Comparison of ENCODE assay signal across 1 cellular context in the genomic region with DNA sequence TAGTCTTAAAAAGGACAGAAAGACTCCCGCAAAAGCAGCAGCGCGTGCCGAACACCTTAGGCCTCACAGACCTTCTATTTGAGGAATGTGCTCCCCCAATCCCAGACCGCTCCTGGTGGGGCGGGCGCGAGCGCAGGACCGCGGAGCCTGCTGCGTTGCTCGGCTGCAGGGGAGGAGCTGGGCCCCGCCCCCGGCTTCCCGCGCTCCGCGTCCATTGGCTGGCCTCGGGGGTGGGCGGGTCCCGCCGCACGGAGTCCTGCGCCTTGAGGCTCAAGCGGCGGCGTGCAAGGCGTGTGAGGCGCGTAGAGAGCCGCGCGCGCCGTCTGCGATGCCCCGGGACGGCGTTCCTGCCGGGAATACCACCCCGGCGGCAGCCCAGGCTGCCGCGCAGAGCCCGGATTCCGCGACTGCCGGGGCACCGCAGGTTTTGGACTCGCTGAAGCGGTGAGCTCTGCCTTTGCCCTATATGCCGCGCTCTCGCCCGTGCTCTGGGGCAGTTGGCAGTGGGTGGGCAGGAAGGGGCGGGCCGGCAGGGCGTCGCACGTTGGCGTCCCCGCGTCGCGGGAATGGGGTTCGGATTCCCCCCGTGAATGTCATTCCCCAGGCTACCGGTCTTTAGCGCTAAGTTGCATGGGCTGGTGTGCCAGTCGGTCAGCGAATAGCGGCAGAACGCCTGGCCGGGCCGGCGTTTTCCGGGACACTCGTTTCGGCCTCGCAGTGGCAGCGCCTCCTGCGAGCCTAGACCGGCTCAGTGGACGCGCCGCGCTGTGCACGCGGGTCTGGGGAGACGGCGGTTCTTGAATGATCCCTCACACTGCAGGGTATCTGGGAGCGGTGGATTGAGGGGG.
TF ChIP-seq lines count a peak whose summit lies in the region.

No MANE protein-coding gene starts in this region.

TF ChIP-seq in HepG2, 621 proteins besides CTCF, POLR2A, EP300 and RAD21 (continued from another document and continues in another):
- TF ChIP-seq FOXJ3 (CRISPR knock-in tag; IDR thresholded peaks at IDR 0.05; ENCODE audit: borderline replicate concordance) (no peak), NR2F1 (CRISPR knock-in tag; IDR thresholded peaks at IDR 0.05) (no peak), JARID2 (CRISPR knock-in tag; IDR thresholded peaks at IDR 0.05; ENCODE audit: insufficient replicate concordance) (no peak), ATF7-NPFF (CRISPR knock-in tag; IDR thresholded peaks at IDR 0.05; ENCODE audit: low read depth) (peak; percentile 97), ZFP36L1 (CRISPR knock-in tag; IDR thresholded peaks at IDR 0.05) (0 out of 2 replicates have a peak, but pooled peaks have one; percentile 69), ZSCAN30 (CRISPR knock-in tag; IDR thresholded peaks at IDR 0.05) (no peak), ZNF317 (CRISPR knock-in tag; IDR thresholded peaks at IDR 0.05) (0 out of 2 replicates have a peak, but pooled peaks have one; percentile 27), SOX5 (CRISPR knock-in tag; IDR thresholded peaks at IDR 0.05; ENCODE audit: borderline replicate concordance) (0 out of 2 replicates have a peak, but pooled peaks have one; percentile 7), ZNF879 (CRISPR knock-in tag; IDR thresholded peaks at IDR 0.05) (no peak), MYNN (CRISPR knock-in tag; IDR thresholded peaks at IDR 0.05; ENCODE audit: low read depth) (no peak), ZBTB26 (CRISPR knock-in tag; IDR thresholded peaks at IDR 0.05; ENCODE audit: borderline replicate concordance) (no peak), ZNF788 (CRISPR knock-in tag; IDR thresholded peaks at IDR 0.05; ENCODE audit: borderline replicate concordance) (no peak), TBX3 (IDR thresholded peaks at IDR 0.05; ENCODE audit: borderline replicate concordance) (no peak), CAMTA2 (CRISPR knock-in tag; IDR thresholded peaks at IDR 0.05; ENCODE audit: borderline replicate concordance) (0 out of 2 replicates have a peak, but pooled peaks have one; percentile 32), DPF2 (CRISPR knock-in tag; IDR thresholded peaks at IDR 0.05; ENCODE audit: borderline replicate concordance, low read depth) (no peak), ARNTL (CRISPR knock-in tag; IDR thresholded peaks at IDR 0.05) (0 out of 2 replicates have a peak, but pooled peaks have one; percentile 55), ZNF354B (CRISPR knock-in tag; IDR thresholded peaks at IDR 0.05) (no peak), ELF3 (CRISPR knock-in tag; IDR thresholded peaks at IDR 0.05) (peak; percentile 32; the same call in 1 of the 2 replicates), SNAPC2 (CRISPR knock-in tag; IDR thresholded peaks at IDR 0.05) (peak; percentile 94; the same call in 1 of the 2 replicates), ZIK1 (CRISPR knock-in tag; IDR thresholded peaks at IDR 0.05; ENCODE audit: borderline replicate concordance, low read depth) (peak; percentile 85; the same call in 1 of the 2 replicates), ZFP37 (CRISPR knock-in tag; IDR thresholded peaks at IDR 0.05; ENCODE audit: borderline replicate concordance) (peak; percentile 50; the same call in 1 of the 2 replicates), ZFP1 (CRISPR knock-in tag; IDR thresholded peaks at IDR 0.05) (no peak), KDM4B (CRISPR knock-in tag; IDR thresholded peaks at IDR 0.05) (no peak), GABPB1 (CRISPR knock-in tag; IDR thresholded peaks at IDR 0.05) (peak; percentile 71; the same call in 1 of the 2 replicates), ZNF878 (CRISPR knock-in tag; IDR thresholded peaks at IDR 0.05) (peak; percentile 89; the same call in 1 of the 2 replicates), PHF8 (CRISPR knock-in tag; IDR thresholded peaks at IDR 0.05) (no peak; the same call in 1 of the 2 replicates), NFIC (IDR thresholded peaks at IDR 0.05; ENCODE audit: low read length) (no peak), KLF16 (CRISPR knock-in tag; IDR thresholded peaks at IDR 0.05) (peak in 1 of 2 experiments; percentile 77; a peak in 1 of 4 replicates), ZNF629 (CRISPR knock-in tag; conservative IDR thresholded peaks at IDR 0.05) (no peak), ASH2L (IDR thresholded peaks at IDR 0.05; ENCODE audit: insufficient read length, low read depth, low read length) (no peak), ZNF138 (CRISPR knock-in tag; IDR thresholded peaks at IDR 0.05; ENCODE audit: low read depth) (peak; percentile 84), HIC2 (CRISPR knock-in tag; IDR thresholded peaks at IDR 0.05; ENCODE audit: low read depth) (0 out of 2 replicates have a peak, but pooled peaks have one; percentile 29), RARA (CRISPR knock-in tag; IDR thresholded peaks at IDR 0.05) (peak; percentile 28; the same call in 1 of the 2 replicates), ZNF546 (CRISPR knock-in tag; conservative IDR thresholded peaks at IDR 0.05) (peak; percentile 88; the same call in 1 of the 2 replicates), ZBTB38 (CRISPR knock-in tag; IDR thresholded peaks at IDR 0.05) (peak; percentile 66; the same call in 1 of the 2 replicates), GMEB1 (CRISPR knock-in tag; IDR thresholded peaks at IDR 0.05; ENCODE audit: borderline replicate concordance) (peak; percentile 66; the same call in 1 of the 2 replicates), ZNF784 (CRISPR knock-in tag; IDR thresholded peaks at IDR 0.05; ENCODE audit: borderline replicate concordance) (peak; percentile 93)
- TF ChIP-seq, protein P1, sequence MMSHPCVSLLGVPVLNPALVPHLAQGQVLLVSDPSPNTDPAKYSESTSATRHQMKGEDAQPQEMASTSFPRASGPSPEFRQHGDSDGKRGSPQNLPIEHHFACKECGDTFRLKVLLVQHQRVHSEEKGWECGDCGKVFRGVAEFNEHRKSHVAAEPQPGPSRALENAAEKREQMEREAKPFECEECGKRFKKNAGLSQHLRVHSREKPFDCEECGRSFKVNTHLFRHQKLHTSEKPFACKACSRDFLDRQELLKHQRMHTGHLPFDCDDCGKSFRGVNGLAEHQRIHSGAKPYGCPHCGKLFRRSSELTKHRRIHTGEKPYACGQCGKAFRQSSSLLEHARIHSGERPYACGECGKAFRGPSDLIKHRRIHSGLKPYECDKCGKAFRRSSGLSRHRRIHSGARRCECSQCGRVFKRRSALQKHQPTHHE (CRISPR knock-in tag; IDR thresholded peaks at IDR 0.05; ENCODE audit: borderline replicate concordance) = no peak
- TF ChIP-seq, protein P2, sequence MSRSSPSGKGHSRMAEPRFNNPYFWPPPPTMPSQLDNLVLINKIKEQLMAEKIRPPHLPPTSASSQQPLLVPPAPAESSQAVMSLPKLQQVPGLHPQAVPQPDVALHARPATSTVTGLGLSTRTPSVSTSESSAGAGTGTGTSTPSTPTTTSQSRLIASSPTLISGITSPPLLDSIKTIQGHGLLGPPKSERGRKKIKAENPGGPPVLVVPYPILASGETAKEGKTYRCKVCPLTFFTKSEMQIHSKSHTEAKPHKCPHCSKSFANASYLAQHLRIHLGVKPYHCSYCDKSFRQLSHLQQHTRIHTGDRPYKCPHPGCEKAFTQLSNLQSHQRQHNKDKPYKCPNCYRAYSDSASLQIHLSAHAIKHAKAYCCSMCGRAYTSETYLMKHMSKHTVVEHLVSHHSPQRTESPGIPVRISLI (CRISPR knock-in tag; IDR thresholded peaks at IDR 0.05; ENCODE audit: borderline replicate concordance) = 0 out of 2 replicates have a peak, but pooled peaks have one; percentile 30
- TF ChIP-seq, protein P3, sequence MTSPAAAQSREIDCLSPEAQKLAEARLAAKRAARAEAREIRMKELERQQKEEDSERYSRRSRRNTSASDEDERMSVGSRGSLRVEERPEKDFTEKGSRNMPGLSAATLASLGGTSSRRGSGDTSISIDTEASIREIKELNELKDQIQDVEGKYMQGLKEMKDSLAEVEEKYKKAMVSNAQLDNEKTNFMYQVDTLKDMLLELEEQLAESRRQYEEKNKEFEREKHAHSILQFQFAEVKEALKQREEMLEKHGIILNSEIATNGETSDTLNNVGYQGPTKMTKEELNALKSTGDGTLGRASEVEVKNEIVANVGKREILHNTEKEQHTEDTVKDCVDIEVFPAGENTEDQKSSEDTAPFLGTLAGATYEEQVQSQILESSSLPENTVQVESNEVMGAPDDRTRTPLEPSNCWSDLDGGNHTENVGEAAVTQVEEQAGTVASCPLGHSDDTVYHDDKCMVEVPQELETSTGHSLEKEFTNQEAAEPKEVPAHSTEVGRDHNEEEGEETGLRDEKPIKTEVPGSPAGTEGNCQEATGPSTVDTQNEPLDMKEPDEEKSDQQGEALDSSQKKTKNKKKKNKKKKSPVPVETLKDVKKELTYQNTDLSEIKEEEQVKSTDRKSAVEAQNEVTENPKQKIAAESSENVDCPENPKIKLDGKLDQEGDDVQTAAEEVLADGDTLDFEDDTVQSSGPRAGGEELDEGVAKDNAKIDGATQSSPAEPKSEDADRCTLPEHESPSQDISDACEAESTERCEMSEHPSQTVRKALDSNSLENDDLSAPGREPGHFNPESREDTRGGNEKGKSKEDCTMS (CRISPR knock-in tag; conservative IDR thresholded peaks at IDR 0.05) = no peak
- TF ChIP-seq, protein P4, sequence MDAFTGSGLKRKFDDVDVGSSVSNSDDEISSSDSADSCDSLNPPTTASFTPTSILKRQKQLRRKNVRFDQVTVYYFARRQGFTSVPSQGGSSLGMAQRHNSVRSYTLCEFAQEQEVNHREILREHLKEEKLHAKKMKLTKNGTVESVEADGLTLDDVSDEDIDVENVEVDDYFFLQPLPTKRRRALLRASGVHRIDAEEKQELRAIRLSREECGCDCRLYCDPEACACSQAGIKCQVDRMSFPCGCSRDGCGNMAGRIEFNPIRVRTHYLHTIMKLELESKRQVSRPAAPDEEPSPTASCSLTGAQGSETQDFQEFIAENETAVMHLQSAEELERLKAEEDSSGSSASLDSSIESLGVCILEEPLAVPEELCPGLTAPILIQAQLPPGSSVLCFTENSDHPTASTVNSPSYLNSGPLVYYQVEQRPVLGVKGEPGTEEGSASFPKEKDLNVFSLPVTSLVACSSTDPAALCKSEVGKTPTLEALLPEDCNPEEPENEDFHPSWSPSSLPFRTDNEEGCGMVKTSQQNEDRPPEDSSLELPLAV (CRISPR knock-in tag; conservative IDR thresholded peaks at IDR 0.05; ENCODE audit: low read depth) = no peak
- TF ChIP-seq, protein P5, sequence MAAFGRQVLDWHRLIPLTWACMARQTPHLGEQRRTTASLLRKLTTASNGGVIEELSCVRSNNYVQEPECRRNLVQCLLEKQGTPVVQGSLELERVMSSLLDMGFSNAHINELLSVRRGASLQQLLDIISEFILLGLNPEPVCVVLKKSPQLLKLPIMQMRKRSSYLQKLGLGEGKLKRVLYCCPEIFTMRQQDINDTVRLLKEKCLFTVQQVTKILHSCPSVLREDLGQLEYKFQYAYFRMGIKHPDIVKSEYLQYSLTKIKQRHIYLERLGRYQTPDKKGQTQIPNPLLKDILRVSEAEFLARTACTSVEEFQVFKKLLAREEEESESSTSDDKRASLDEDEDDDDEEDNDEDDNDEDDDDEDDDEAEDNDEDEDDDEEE (CRISPR knock-in tag; IDR thresholded peaks at IDR 0.05) = peak; percentile 96
- TF ChIP-seq, protein P6, sequence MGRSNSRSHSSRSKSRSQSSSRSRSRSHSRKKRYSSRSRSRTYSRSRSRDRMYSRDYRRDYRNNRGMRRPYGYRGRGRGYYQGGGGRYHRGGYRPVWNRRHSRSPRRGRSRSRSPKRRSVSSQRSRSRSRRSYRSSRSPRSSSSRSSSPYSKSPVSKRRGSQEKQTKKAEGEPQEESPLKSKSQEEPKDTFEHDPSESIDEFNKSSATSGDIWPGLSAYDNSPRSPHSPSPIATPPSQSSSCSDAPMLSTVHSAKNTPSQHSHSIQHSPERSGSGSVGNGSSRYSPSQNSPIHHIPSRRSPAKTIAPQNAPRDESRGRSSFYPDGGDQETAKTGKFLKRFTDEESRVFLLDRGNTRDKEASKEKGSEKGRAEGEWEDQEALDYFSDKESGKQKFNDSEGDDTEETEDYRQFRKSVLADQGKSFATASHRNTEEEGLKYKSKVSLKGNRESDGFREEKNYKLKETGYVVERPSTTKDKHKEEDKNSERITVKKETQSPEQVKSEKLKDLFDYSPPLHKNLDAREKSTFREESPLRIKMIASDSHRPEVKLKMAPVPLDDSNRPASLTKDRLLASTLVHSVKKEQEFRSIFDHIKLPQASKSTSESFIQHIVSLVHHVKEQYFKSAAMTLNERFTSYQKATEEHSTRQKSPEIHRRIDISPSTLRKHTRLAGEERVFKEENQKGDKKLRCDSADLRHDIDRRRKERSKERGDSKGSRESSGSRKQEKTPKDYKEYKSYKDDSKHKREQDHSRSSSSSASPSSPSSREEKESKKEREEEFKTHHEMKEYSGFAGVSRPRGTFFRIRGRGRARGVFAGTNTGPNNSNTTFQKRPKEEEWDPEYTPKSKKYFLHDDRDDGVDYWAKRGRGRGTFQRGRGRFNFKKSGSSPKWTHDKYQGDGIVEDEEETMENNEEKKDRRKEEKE (IDR thresholded peaks at IDR 0.05) = no peak
